Comparison of ENCODE assay signal across 1 cellular context in the genomic region with DNA sequence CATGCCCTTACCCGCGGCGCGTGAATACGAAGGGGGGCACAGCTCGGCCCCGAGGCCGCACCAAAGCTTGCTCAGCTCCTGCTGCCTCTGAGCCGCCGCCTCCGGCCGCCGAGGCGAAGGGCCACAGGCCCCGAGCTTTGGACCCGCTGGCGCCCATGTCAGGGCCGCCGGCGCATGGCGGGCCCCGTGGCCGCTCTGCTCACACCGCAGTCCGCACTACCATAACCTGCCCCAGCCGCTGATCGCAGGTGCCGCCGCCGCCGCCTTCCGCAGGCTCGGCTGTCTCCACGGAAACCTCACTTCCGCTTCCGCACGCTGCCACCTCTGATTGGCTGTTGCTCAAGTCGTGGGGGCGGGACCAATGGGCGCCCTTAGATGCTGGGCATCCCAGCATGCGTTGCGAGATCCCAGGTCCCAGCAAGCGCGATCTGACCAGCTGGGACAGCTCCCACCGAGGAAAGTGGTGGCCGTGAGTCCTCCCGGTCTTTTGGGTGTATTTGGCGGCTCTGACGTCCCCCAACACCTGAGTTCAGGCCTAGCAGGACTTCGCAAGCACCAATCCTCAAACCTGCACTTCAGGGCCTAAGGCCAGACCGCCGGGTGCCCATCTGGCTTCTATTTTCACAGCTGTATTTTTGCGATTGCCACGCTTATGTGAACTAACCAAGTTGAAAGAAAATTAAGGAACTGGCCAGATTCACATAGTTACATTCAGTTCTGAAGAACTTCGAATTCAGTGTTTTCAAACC.
TF ChIP-seq lines count a peak whose summit lies in the region.

A gene with protein sequence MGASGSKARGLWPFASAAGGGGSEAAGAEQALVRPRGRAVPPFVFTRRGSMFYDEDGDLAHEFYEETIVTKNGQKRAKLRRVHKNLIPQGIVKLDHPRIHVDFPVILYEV (minus strand): TSS at position 281 of the 749 bp plus-strand sequence. CDS start 124 bp downstream, at position 157.

TF ChIP-seq in HepG2, 621 proteins besides CTCF, POLR2A, EP300 and RAD21 (continued from another document and continues in another):
- TF ChIP-seq, protein P1, sequence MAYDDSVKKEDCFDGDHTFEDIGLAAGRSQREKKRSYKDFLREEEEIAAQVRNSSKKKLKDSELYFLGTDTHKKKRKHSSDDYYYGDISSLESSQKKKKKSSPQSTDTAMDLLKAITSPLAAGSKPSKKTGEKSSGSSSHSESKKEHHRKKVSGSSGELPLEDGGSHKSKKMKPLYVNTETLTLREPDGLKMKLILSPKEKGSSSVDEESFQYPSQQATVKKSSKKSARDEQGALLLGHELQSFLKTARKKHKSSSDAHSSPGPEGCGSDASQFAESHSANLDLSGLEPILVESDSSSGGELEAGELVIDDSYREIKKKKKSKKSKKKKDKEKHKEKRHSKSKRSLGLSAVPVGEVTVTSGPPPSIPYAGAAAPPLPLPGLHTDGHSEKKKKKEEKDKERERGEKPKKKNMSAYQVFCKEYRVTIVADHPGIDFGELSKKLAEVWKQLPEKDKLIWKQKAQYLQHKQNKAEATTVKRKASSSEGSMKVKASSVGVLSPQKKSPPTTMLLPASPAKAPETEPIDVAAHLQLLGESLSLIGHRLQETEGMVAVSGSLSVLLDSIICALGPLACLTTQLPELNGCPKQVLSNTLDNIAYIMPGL (CRISPR knock-in tag; IDR thresholded peaks at IDR 0.05; ENCODE audit: borderline replicate concordance in 1 of 2, low read depth in 1 of 2) = peak in 1 of 2 experiments; percentile 58; a peak in 2 of 4 replicates
- TF ChIP-seq CREM (IDR thresholded peaks at IDR 0.05) = peak; percentile 74
- no peak for TF ChIP-seq CREM (CRISPR knock-in tag; IDR thresholded peaks at IDR 0.05)
- TF ChIP-seq, protein P2, sequence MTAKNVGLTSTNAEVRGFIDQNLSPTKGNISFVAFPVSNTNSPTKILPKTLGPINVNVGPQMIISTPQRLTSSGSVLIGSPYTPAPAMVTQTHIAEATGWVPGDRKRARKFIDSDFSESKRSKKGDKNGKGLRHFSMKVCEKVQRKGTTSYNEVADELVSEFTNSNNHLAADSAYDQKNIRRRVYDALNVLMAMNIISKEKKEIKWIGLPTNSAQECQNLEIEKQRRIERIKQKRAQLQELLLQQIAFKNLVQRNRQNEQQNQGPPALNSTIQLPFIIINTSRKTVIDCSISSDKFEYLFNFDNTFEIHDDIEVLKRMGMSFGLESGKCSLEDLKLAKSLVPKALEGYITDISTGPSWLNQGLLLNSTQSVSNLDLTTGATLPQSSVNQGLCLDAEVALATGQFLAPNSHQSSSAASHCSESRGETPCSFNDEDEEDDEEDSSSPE (CRISPR knock-in tag; IDR thresholded peaks at IDR 0.05) = peak; percentile 65
- TF ChIP-seq, protein P3, sequence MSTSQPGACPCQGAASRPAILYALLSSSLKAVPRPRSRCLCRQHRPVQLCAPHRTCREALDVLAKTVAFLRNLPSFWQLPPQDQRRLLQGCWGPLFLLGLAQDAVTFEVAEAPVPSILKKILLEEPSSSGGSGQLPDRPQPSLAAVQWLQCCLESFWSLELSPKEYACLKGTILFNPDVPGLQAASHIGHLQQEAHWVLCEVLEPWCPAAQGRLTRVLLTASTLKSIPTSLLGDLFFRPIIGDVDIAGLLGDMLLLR (CRISPR knock-in tag; IDR thresholded peaks at IDR 0.05) = peak; percentile 58; the same call in 1 of the 2 replicates
- peak; percentile 20 for TF ChIP-seq SKI (IDR thresholded peaks at IDR 0.05; ENCODE audit: partially characterized antibody)
- no peak for TF ChIP-seq RARA (CRISPR knock-in tag; IDR thresholded peaks at IDR 0.05)
- TF ChIP-seq ZBTB7B (CRISPR knock-in tag; IDR thresholded peaks at IDR 0.05) = no peak
- TF ChIP-seq, protein P4, sequence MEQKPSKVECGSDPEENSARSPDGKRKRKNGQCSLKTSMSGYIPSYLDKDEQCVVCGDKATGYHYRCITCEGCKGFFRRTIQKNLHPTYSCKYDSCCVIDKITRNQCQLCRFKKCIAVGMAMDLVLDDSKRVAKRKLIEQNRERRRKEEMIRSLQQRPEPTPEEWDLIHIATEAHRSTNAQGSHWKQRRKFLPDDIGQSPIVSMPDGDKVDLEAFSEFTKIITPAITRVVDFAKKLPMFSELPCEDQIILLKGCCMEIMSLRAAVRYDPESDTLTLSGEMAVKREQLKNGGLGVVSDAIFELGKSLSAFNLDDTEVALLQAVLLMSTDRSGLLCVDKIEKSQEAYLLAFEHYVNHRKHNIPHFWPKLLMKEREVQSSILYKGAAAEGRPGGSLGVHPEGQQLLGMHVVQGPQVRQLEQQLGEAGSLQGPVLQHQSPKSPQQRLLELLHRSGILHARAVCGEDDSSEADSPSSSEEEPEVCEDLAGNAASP (CRISPR knock-in tag; IDR thresholded peaks at IDR 0.05; ENCODE audit: borderline replicate concordance) = peak; percentile 45
- TF ChIP-seq, protein P5, sequence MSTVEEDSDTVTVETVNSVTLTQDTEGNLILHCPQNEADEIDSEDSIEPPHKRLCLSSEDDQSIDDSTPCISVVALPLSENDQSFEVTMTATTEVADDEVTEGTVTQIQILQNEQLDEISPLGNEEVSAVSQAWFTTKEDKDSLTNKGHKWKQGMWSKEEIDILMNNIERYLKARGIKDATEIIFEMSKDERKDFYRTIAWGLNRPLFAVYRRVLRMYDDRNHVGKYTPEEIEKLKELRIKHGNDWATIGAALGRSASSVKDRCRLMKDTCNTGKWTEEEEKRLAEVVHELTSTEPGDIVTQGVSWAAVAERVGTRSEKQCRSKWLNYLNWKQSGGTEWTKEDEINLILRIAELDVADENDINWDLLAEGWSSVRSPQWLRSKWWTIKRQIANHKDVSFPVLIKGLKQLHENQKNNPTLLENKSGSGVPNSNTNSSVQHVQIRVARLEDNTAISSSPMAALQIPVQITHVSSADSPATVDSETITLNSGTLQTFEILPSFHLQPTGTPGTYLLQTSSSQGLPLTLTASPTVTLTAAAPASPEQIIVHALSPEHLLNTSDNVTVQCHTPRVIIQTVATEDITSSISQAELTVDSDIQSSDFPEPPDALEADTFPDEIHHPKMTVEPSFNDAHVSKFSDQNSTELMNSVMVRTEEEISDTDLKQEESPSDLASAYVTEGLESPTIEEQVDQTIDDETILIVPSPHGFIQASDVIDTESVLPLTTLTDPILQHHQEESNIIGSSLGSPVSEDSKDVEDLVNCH (CRISPR knock-in tag; IDR thresholded peaks at IDR 0.05) = no peak
- TF ChIP-seq, protein P6, sequence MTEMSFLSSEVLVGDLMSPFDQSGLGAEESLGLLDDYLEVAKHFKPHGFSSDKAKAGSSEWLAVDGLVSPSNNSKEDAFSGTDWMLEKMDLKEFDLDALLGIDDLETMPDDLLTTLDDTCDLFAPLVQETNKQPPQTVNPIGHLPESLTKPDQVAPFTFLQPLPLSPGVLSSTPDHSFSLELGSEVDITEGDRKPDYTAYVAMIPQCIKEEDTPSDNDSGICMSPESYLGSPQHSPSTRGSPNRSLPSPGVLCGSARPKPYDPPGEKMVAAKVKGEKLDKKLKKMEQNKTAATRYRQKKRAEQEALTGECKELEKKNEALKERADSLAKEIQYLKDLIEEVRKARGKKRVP (CRISPR knock-in tag; IDR thresholded peaks at IDR 0.05) = 0 out of 4 replicates have a peak, but pooled peaks of 1 of the 2 experiments have one; percentile 11
- TF ChIP-seq CHD4 (IDR thresholded peaks at IDR 0.05; ENCODE audit: borderline replicate concordance, low read length) = no peak
- peak; percentile 20; the same call in 1 of the 2 replicates for TF ChIP-seq FOXA3 (CRISPR knock-in tag; IDR thresholded peaks at IDR 0.05)
- peak; percentile 72 for TF ChIP-seq ZFX (CRISPR knock-in tag; IDR thresholded peaks at IDR 0.05; ENCODE audit: low read depth)
- peak; percentile 59; the same call in 1 of the 2 replicates for TF ChIP-seq GATA4 (IDR thresholded peaks at IDR 0.05; ENCODE audit: borderline replicate concordance, low read depth)
- TF ChIP-seq KDM5B (CRISPR knock-in tag; IDR thresholded peaks at IDR 0.05; ENCODE audit: borderline replicate concordance) = peak; percentile 81; the same call in 1 of the 2 replicates
- peak; percentile 43; the same call in 1 of the 2 replicates for TF ChIP-seq ZNF615 (CRISPR knock-in tag; IDR thresholded peaks at IDR 0.05; ENCODE audit: borderline replicate concordance)
- no peak for TF ChIP-seq RNF2 (conservative IDR thresholded peaks at IDR 0.05; ENCODE audit: low read depth)
- no peak for TF ChIP-seq ZNF441 (CRISPR knock-in tag; IDR thresholded peaks at IDR 0.05; ENCODE audit: borderline replicate concordance)
- TF ChIP-seq ZNF883 (CRISPR knock-in tag; IDR thresholded peaks at IDR 0.05; ENCODE audit: not compliant biosample characterization) = peak; percentile 52
- TF ChIP-seq, protein P7, sequence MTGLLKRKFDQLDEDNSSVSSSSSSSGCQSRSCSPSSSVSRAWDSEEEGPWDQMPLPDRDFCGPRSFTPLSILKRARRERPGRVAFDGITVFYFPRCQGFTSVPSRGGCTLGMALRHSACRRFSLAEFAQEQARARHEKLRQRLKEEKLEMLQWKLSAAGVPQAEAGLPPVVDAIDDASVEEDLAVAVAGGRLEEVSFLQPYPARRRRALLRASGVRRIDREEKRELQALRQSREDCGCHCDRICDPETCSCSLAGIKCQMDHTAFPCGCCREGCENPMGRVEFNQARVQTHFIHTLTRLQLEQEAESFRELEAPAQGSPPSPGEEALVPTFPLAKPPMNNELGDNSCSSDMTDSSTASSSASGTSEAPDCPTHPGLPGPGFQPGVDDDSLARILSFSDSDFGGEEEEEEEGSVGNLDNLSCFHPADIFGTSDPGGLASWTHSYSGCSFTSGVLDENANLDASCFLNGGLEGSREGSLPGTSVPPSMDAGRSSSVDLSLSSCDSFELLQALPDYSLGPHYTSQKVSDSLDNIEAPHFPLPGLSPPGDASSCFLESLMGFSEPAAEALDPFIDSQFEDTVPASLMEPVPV (CRISPR knock-in tag; IDR thresholded peaks at IDR 0.05) = no peak
- TF ChIP-seq ZNF891 (CRISPR knock-in tag; IDR thresholded peaks at IDR 0.05) = 0 out of 2 replicates have a peak, but pooled peaks have one; percentile 56
- no peak for TF ChIP-seq KLF6 (CRISPR knock-in tag; IDR thresholded peaks at IDR 0.05)
- TF ChIP-seq YEATS2 (CRISPR knock-in tag; IDR thresholded peaks at IDR 0.05; ENCODE audit: borderline replicate concordance) = peak; percentile 88
- TF ChIP-seq, protein P8, sequence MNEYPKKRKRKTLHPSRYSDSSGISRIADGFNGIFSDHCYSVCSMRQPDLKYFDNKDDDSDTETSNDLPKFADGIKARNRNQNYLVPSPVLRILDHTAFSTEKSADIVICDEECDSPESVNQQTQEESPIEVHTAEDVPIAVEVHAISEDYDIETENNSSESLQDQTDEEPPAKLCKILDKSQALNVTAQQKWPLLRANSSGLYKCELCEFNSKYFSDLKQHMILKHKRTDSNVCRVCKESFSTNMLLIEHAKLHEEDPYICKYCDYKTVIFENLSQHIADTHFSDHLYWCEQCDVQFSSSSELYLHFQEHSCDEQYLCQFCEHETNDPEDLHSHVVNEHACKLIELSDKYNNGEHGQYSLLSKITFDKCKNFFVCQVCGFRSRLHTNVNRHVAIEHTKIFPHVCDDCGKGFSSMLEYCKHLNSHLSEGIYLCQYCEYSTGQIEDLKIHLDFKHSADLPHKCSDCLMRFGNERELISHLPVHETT (CRISPR knock-in tag; conservative IDR thresholded peaks at IDR 0.05) = 0 out of 2 replicates have a peak, but pooled peaks have one; percentile 33
- TF ChIP-seq ZSCAN22 (CRISPR knock-in tag; IDR thresholded peaks at IDR 0.05) = no peak
- no peak for TF ChIP-seq ZBTB8A (CRISPR knock-in tag; IDR thresholded peaks at IDR 0.05; ENCODE audit: borderline replicate concordance, low read depth)
- TF ChIP-seq, protein P9, sequence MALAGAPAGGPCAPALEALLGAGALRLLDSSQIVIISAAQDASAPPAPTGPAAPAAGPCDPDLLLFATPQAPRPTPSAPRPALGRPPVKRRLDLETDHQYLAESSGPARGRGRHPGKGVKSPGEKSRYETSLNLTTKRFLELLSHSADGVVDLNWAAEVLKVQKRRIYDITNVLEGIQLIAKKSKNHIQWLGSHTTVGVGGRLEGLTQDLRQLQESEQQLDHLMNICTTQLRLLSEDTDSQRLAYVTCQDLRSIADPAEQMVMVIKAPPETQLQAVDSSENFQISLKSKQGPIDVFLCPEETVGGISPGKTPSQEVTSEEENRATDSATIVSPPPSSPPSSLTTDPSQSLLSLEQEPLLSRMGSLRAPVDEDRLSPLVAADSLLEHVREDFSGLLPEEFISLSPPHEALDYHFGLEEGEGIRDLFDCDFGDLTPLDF (CRISPR knock-in tag; IDR thresholded peaks at IDR 0.05) = peak; percentile 81
- TF ChIP-seq, protein P10, sequence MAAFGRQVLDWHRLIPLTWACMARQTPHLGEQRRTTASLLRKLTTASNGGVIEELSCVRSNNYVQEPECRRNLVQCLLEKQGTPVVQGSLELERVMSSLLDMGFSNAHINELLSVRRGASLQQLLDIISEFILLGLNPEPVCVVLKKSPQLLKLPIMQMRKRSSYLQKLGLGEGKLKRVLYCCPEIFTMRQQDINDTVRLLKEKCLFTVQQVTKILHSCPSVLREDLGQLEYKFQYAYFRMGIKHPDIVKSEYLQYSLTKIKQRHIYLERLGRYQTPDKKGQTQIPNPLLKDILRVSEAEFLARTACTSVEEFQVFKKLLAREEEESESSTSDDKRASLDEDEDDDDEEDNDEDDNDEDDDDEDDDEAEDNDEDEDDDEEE (CRISPR knock-in tag; IDR thresholded peaks at IDR 0.05) = 0 out of 2 replicates have a peak, but pooled peaks have one; percentile 62
- 0 out of 2 replicates have a peak, but pooled peaks have one; percentile 14 for TF ChIP-seq GATAD2A (CRISPR knock-in tag; IDR thresholded peaks at IDR 0.05)
- TF ChIP-seq ZNF788 (CRISPR knock-in tag; IDR thresholded peaks at IDR 0.05; ENCODE audit: borderline replicate concordance) = peak; percentile 50; the same call in 1 of the 2 replicates
- TF ChIP-seq, protein P11, sequence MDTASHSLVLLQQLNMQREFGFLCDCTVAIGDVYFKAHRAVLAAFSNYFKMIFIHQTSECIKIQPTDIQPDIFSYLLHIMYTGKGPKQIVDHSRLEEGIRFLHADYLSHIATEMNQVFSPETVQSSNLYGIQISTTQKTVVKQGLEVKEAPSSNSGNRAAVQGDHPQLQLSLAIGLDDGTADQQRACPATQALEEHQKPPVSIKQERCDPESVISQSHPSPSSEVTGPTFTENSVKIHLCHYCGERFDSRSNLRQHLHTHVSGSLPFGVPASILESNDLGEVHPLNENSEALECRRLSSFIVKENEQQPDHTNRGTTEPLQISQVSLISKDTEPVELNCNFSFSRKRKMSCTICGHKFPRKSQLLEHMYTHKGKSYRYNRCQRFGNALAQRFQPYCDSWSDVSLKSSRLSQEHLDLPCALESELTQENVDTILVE (CRISPR knock-in tag; IDR thresholded peaks at IDR 0.05) = peak; percentile 71
- TF ChIP-seq HDAC1 (CRISPR knock-in tag; IDR thresholded peaks at IDR 0.05) = peak; percentile 95
- TF ChIP-seq ZMAT3 (CRISPR knock-in tag; conservative IDR thresholded peaks at IDR 0.05) = peak; percentile 40; the same call in 1 of the 2 replicates
- TF ChIP-seq ZNF75D (CRISPR knock-in tag; IDR thresholded peaks at IDR 0.05; ENCODE audit: borderline replicate concordance) = no peak
